ENCODE assay signal across 8 cellular contexts in genomic region chr10:78805176-78805575, GRCh38.
A peak's percentile ranks its signal among the peaks of the same experiment; 100 is the strongest.
DNase-seq lines count a peak whose midpoint lies in the region; ATAC-seq and TF ChIP-seq lines count a peak whose summit lies in the region.

No MANE protein-coding gene starts in this region.

- H3K4me1 Mint-ChIP-seq in activated CD8-positive, alpha-beta T cell treated with anti-CD3 and anti-CD28 coated beads for 36 hours (ENCODE audit: low read depth): no peaks in the 10 kb centered on the region

- H3K27ac Mint-ChIP-seq in activated CD8-positive, alpha-beta T cell treated with anti-CD3 and anti-CD28 coated beads for 36 hours: no peak overlapping the region

- TF ChIP-seq CTCF in HEK293 (tag by site-specific recombination; IDR thresholded peaks at IDR 0.05): no peak
- no peak for TF ChIP-seq CTCF in activated CD8-positive, alpha-beta T cell treated with anti-CD3 and anti-CD28 coated beads for 36 hours (IDR thresholded peaks at IDR 0.05)

- intact Hi-C loops in activated CD8-positive, alpha-beta T cell treated with anti-CD3 and anti-CD28 coated beads for 36 hours (cut with micrococcal nuclease): no loop called here

- POLR2A ChIA-PET in HEK293 (lab: Yijun Ruan, JAX): interaction anchor here (1.0 kb wide), 1 partner anchor 16 kb away, joined by 3 read pairs; no protein-coding TSS in a partner anchor
- POLR2A ChIA-PET in activated CD8-positive, alpha-beta T cell treated with anti-CD3 and anti-CD28 coated beads for 36 hours (lab: Charles Lee): no interaction called here

- peak overlapping the region; percentile 25 for H3K27ac ChIP-seq in HEK293 (ENCODE audit: extremely low read depth, low read depth, low read length)
- H3K27ac ChIP-seq in skin epidermis: peak overlapping the region in 15 of 21 experiments; percentile 11 to 83 (median 35)

- H3K4me1 ChIP-seq in HEK293 (ENCODE audit: control insufficient read depth, insufficient read depth, low read length): peaks cover 7% of the 10 kb centered on the region; the same call in 1 of the 2 replicates

- ATAC-seq in activated CD8-positive, alpha-beta T cell treated with anti-CD3 and anti-CD28 coated beads for 36 hours: no peak

- H3K36me3 ChIP-seq in HEK293 (ENCODE audit: control insufficient read depth in 2 of 2, insufficient read depth in 1 of 2, low read length in 2 of 2): no peaks in the 10 kb centered on the region

- no peak overlapping the region for H3K4me3 Mint-ChIP-seq in activated CD8-positive, alpha-beta T cell treated with anti-CD3 and anti-CD28 coated beads for 36 hours

- H3K9me3 Mint-ChIP-seq in activated CD8-positive, alpha-beta T cell treated with anti-CD3 and anti-CD28 coated beads for 36 hours: no peaks in the 10 kb centered on the region

- in situ Hi-C loops in KBM-7 (cut with MboI; ENCODE audit: low pct_unique_long_range_greater_than_20kb, low sequenced_read_pairs): no loop called here

- CTCF ChIA-PET in HEK293 (lab: Yijun Ruan, JAX): interaction anchor here (0.6 kb wide), 2 partner anchors 19 to 249 kb away, joined by 3 read pairs; no protein-coding TSS in a partner anchor
- CTCF ChIA-PET in activated CD8-positive, alpha-beta T cell treated with anti-CD3 and anti-CD28 coated beads for 36 hours (lab: Charles Lee): no interaction called here

- peaks cover 2% of the 10 kb centered on the region for H3K27me3 Mint-ChIP-seq in activated CD8-positive, alpha-beta T cell treated with anti-CD3 and anti-CD28 coated beads for 36 hours

- H3K9me3 ChIP-seq in HEK293 (ENCODE audit: control insufficient read depth, insufficient read depth, low read depth, low read length): no peaks in the 10 kb centered on the region

- H3K4me3 ChIP-seq in HEK293 (ENCODE audit: low read depth, low read length): no peak overlapping the region
- H3K4me3 ChIP-seq in skin epidermis: no peak overlapping the region

- no peaks in the 10 kb centered on the region for H3K36me3 Mint-ChIP-seq in activated CD8-positive, alpha-beta T cell treated with anti-CD3 and anti-CD28 coated beads for 36 hours (ENCODE audit: low read depth)

- DNase-seq in amniotic stem cell (lab: John Stamatoyannopoulos, UW) (peak; percentile 93), iPS-NIHi7 (ENCODE audit: extremely low spot score) (peak; percentile 26), KBM-7 (no peak), MV-4-11 (lab: John Stamatoyannopoulos, UW) (no peak), NCI-H1092 (lab: John Stamatoyannopoulos, UW) (no peak)
- no peak for DNase-seq in activated CD8-positive, alpha-beta T cell treated with anti-CD3 and anti-CD28 coated beads for 36 hours

TF ChIP-seq in HEK293, 187 proteins besides CTCF, POLR2A, EP300 and RAD21 (continues in another document):
- TF ChIP-seq FEZF1 (tag by site-specific recombination; IDR thresholded peaks at IDR 0.05) (peak; percentile 95), ZBTB21 (tag by site-specific recombination; IDR thresholded peaks at IDR 0.05) (no peak), ZNF354C (tag by site-specific recombination; IDR thresholded peaks at IDR 0.05; ENCODE audit: borderline replicate concordance, low read depth) (no peak), KLF1 (tag by site-specific recombination; IDR thresholded peaks at IDR 0.05) (0 out of 2 replicates have a peak, but pooled peaks have one; percentile 32), ZBTB44 (tag by site-specific recombination; IDR thresholded peaks at IDR 0.05) (0 out of 2 replicates have a peak, but pooled peaks have one; percentile 25), OSR2 (tag by site-specific recombination; IDR thresholded peaks at IDR 0.05) (peak; percentile 98), PRDM4 (tag by site-specific recombination; IDR thresholded peaks at IDR 0.05) (peak; percentile 62; the same call in 1 of the 2 replicates), ZNF555 (tag by site-specific recombination; conservative IDR thresholded peaks at IDR 0.05) (no peak), ZNF148 (tag by site-specific recombination; IDR thresholded peaks at IDR 0.05; ENCODE audit: borderline replicate concordance) (no peak), KLF8 (tag by site-specific recombination; IDR thresholded peaks at IDR 0.05) (no peak), SALL2 (tag by site-specific recombination; IDR thresholded peaks at IDR 0.05; ENCODE audit: borderline replicate concordance) (no peak), ZNF561 (tag by site-specific recombination; IDR thresholded peaks at IDR 0.05; ENCODE audit: borderline replicate concordance) (peak; percentile 46; the same call in 1 of the 2 replicates), KLF10 (tag by site-specific recombination; IDR thresholded peaks at IDR 0.05) (no peak), ZXDB (tag by site-specific recombination; IDR thresholded peaks at IDR 0.05) (peak; percentile 49), PRDM10 (tag by site-specific recombination; IDR thresholded peaks at IDR 0.05) (peak; percentile 40), ZSCAN30 (tag by site-specific recombination; IDR thresholded peaks at IDR 0.05) (peak; percentile 84; the same call in 1 of the 2 replicates), ZNF146 (tag by site-specific recombination; IDR thresholded peaks at IDR 0.05) (no peak)

Comparison
In these comparisons a context has a peak if more than half of its experiments do, and no peak if none do; other contexts are left out.
1. DNase-seq: peak in amniotic stem cell (single experiment) and iPS-NIHi7 (single experiment); none in KBM-7 (single experiment), MV-4-11 (single experiment), activated CD8-positive, alpha-beta T cell treated with anti-CD3 and anti-CD28 coated beads for 36 hours (single experiment) and NCI-H1092 (single experiment).